8 cellular contexts compared by ENCODE assay signal in the genomic region with DNA sequence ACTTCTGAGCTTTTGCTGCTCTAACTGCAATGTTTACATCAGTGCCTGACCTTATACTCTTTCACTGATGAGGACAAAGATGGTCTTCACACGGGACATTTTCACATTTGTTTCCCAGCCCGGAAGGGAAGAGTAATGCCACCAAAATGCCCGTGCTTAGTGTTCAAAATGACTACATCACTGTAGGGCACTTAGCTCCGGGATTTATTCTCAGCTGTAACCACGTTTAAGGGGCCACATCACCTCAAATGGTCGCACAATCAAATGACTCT. TPM values are rescaled to one million over a fixed set of nuclear protein-coding genes. Genes with fewer than 3 reads are reported as not detected.
DNase-seq lines count a peak whose midpoint lies in the region; ATAC-seq and TF ChIP-seq lines count a peak whose summit lies in the region.

No MANE protein-coding gene starts in this region.

- H3K4me1 Mint-ChIP-seq in progenitor cell of endocrine pancreas (ENCODE audit: low read depth), result peaks cover 28% of the 10 kb centered on the region

- DNase-seq in GM06990 (ENCODE audit: extremely low read depth, insufficient read length) (no peak), Peyer's patch (no peak), esophagus muscularis mucosa (ENCODE audit: extremely low spot score) (no peak), progenitor cell of endocrine pancreas (ENCODE audit: low spot score, unreplicated experiment) (no peak), GDM1 (lab: John Stamatoyannopoulos, UW) (no peak), AG08395 (ENCODE audit: low spot score) (no peak), NCI-H187 (lab: John Stamatoyannopoulos, UW) (no peak)

- H3K4me3 ChIP-seq in GM06990 (replicated peaks; ENCODE audit: low read depth, low read length) (peak overlapping the region; percentile 60; the same call in 1 of the 2 replicates), Peyer's patch (peak overlapping the region; percentile 60 to 77 (median 66)), esophagus muscularis mucosa (peak overlapping the region; percentile 57 to 69 (median 64))

- H3K27me3 Mint-ChIP-seq in progenitor cell of endocrine pancreas, result peaks cover 27% of the 10 kb centered on the region

- TF ChIP-seq CTCF in GM06990 (IDR thresholded peaks at IDR 0.05; ENCODE audit: insufficient read depth, low read length, poor library complexity, severe bottlenecking), result no peak
- no peak for TF ChIP-seq CTCF in Peyer's patch (IDR thresholded peaks at IDR 0.05)
- TF ChIP-seq CTCF in esophagus muscularis mucosa (IDR thresholded peaks at IDR 0.05), result no peak
- no peak for TF ChIP-seq CTCF in progenitor cell of endocrine pancreas (IDR thresholded peaks at IDR 0.05; ENCODE audit: unreplicated experiment)

- no peaks in the 10 kb centered on the region for H3K36me3 Mint-ChIP-seq in progenitor cell of endocrine pancreas (ENCODE audit: insufficient read depth)

- TF ChIP-seq EP300 in esophagus muscularis mucosa (IDR thresholded peaks at IDR 0.05), result no peak

- ATAC-seq in HG02870 (IDR thresholded peaks at IDR 0.05; ENCODE audit: unreplicated experiment), result no peak

- intact Hi-C loops in esophagus muscularis mucosa (cut with DNase I), result no loop called here

- no peaks in the 10 kb centered on the region for H3K9me3 Mint-ChIP-seq in progenitor cell of endocrine pancreas (ENCODE audit: low read depth)

- H3K36me3 ChIP-seq in GM06990 (ENCODE audit: control insufficient read depth, insufficient read depth, low read length), result no peaks in the 10 kb centered on the region
- H3K36me3 ChIP-seq in Peyer's patch, result no peaks in the 10 kb centered on the region
- no peaks in the 10 kb centered on the region for H3K36me3 ChIP-seq in esophagus muscularis mucosa

- H3K9me3 ChIP-seq in Peyer's patch (no peaks in the 10 kb centered on the region), esophagus muscularis mucosa (no peaks in the 10 kb centered on the region)

- peak overlapping the region; percentile 95 for H3K27ac Mint-ChIP-seq in progenitor cell of endocrine pancreas

- H3K27me3 ChIP-seq in GM06990 (replicated peaks; ENCODE audit: control insufficient read depth, insufficient read depth, low read length), result no peaks in the 10 kb centered on the region; the same call in 1 of the 2 replicates
- H3K27me3 ChIP-seq in Peyer's patch, result no peaks in the 10 kb centered on the region
- no peaks in the 10 kb centered on the region for H3K27me3 ChIP-seq in esophagus muscularis mucosa

- H3K4me3 Mint-ChIP-seq in progenitor cell of endocrine pancreas (ENCODE audit: low read depth), result peak overlapping the region; percentile 75

- peak overlapping the region; percentile 87 to 96 (median 90) for H3K27ac ChIP-seq in Peyer's patch
- H3K27ac ChIP-seq in esophagus muscularis mucosa (replicated peaks in 1 of 4), result peak overlapping the region; percentile 78 to 93 (median 87)

- 17% methylated on average over 6 of the region's 6 CpGs for WGBS in esophagus muscularis mucosa

- no peak for TF ChIP-seq POLR2A in Peyer's patch (IDR thresholded peaks at IDR 0.05)
- TF ChIP-seq POLR2A in esophagus muscularis mucosa (IDR thresholded peaks at IDR 0.05; ENCODE audit: low read depth), result no peak

- H3K4me1 ChIP-seq in Peyer's patch (peaks cover 0 to 41% (median 7%) of the 10 kb centered on the region in 4 donors), esophagus muscularis mucosa (peaks cover 41 to 66% (median 48%) of the 10 kb centered on the region in 4 donors)

RNA-seq across cellular contexts. Expression of a gene that starts 2.9 kb away (rescaled TPM):
- 1 to 10 TPM in 1 of 4 donors, not detected in 3; 1.1 TPM for total RNA-seq in Peyer's patch
- total RNA-seq in esophagus muscularis mucosa, result not detected
- total RNA-seq in progenitor cell of endocrine pancreas, result 0.46 and 0.80 TPM in 2 replicates

RNA-seq across cellular contexts. Expression of a gene that starts 56.4 kb away (rescaled TPM):
- total RNA-seq in Peyer's patch (1 to 10 TPM; 6.5 to 9.1 (median 7.2) TPM), esophagus muscularis mucosa (1 to 10 TPM; 1.2 to 6.7 (median 5.0) TPM), progenitor cell of endocrine pancreas (18.7 and 19.7 TPM in 2 replicates)
